Comparison of ENCODE assay signal across 8 cellular contexts in genomic region chr1:173868266-173869107, GRCh38. TPM values are rescaled to one million over a fixed set of nuclear protein-coding genes. Genes with fewer than 3 reads are reported as not detected.
A peak's percentile ranks its signal among the peaks of the same experiment; 100 is the strongest.
DNase-seq lines count a peak whose midpoint lies in the region; ATAC-seq lines count a peak whose summit lies in the region.

A gene with protein sequence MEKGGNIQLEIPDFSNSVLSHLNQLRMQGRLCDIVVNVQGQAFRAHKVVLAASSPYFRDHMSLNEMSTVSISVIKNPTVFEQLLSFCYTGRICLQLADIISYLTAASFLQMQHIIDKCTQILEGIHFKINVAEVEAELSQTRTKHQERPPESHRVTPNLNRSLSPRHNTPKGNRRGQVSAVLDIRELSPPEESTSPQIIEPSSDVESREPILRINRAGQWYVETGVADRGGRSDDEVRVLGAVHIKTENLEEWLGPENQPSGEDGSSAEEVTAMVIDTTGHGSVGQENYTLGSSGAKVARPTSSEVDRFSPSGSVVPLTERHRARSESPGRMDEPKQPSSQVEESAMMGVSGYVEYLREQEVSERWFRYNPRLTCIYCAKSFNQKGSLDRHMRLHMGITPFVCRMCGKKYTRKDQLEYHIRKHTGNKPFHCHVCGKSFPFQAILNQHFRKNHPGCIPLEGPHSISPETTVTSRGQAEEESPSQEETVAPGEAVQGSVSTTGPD (plus strand): TSS chr1:173868380. CDS start chr1:173870226, 1,846 bp downstream.

- H3K23ac ChIP-seq in mesenchymal stem cell (ENCODE audit: low read length in 2 of 2) = peak within 1 kb of the TSS in 1 of 2 experiments; percentile 27

- peaks cover 3% of the 10 kb centered on the region for H3K27me3 Mint-ChIP-seq in activated CD4-positive, alpha-beta memory T cell treated with anti-CD3 and anti-CD28 coated beads for 36 hours

- peaks cover 12 to 60% of the 10 kb centered on the region in 2 experiments for H3K36me3 ChIP-seq in mesenchymal stem cell (ENCODE audit: control insufficient read depth in 1 of 2, insufficient read depth in 2 of 2, low read depth in 1 of 2, low read length in 2 of 2)

- no peaks in the 10 kb centered on the region for H3K9me3 ChIP-seq in mesenchymal stem cell (ENCODE audit: control insufficient read depth, low read length)

- H3K4me1 ChIP-seq in mesenchymal stem cell (ENCODE audit: control insufficient read depth, insufficient read depth, low read depth, low read length) = no peaks in the 10 kb centered on the region

- H3K4me2 ChIP-seq in mesenchymal stem cell (ENCODE audit: low read length, poor library complexity, severe bottlenecking) = peak within 1 kb of the TSS; percentile 81

- H3K4me3 Mint-ChIP-seq in activated CD4-positive, alpha-beta memory T cell treated with anti-CD3 and anti-CD28 coated beads for 36 hours = peak within 1 kb of the TSS; percentile 99

- CTCF ChIA-PET in activated CD4-positive, alpha-beta memory T cell treated with anti-CD3 and anti-CD28 coated beads for 36 hours (lab: Charles Lee) = interaction anchor here (0.6 kb wide), 1 partner anchor 621 kb away, joined by 3 read pairs; no protein-coding TSS in a partner anchor

- intact Hi-C loops in activated CD4-positive, alpha-beta memory T cell treated with anti-CD3 and anti-CD28 coated beads for 36 hours (cut with micrococcal nuclease) = loop anchor here (1.0 to 5.0 kb wide), 10 partner anchors 44 to 1336 kb away; partner anchors contain the start of genes CACYBP, CENPL, DARS2 and KLHL20

- H2AK5ac ChIP-seq in mesenchymal stem cell (ENCODE audit: low read length, severe bottlenecking) = peak within 1 kb of the TSS; percentile 72

- H3K27me3 ChIP-seq in mesenchymal stem cell (ENCODE audit: control insufficient read depth in 1 of 2, insufficient read depth in 1 of 2, low read length in 2 of 2) = no peaks in the 10 kb centered on the region

- peaks cover 21% of the 10 kb centered on the region for H3K79me1 ChIP-seq in mesenchymal stem cell (replicated peaks; ENCODE audit: low read length, poor library complexity, severe bottlenecking)

- peak within 1 kb of the TSS; percentile 86 for H2BK15ac ChIP-seq in mesenchymal stem cell (ENCODE audit: low read depth, poor library complexity, severe bottlenecking)

- H2BK12ac ChIP-seq in mesenchymal stem cell (ENCODE audit: low read length in 2 of 2) = peak within 1 kb of the TSS; percentile 18 to 89

- H3K4me1 Mint-ChIP-seq in activated CD4-positive, alpha-beta memory T cell treated with anti-CD3 and anti-CD28 coated beads for 36 hours (ENCODE audit: low read depth) = peaks cover 68% of the 10 kb centered on the region

- peak within 1 kb of the TSS; percentile 81 for H3K27ac ChIP-seq in mesenchymal stem cell (ENCODE audit: low read length, poor library complexity, severe bottlenecking)

- peak within 1 kb of the TSS; percentile 92 for H3K9ac ChIP-seq in mesenchymal stem cell (ENCODE audit: low read length)

- ATAC-seq in GM19455 (IDR thresholded peaks at IDR 0.05; ENCODE audit: unreplicated experiment) (peak; percentile 55), HG03571 (IDR thresholded peaks at IDR 0.05; ENCODE audit: unreplicated experiment) (peak; percentile 59)

- DNase-seq in C1 segment of cervical spinal cord (lab: John Stamatoyannopoulos, UW) (peak in 8 of 14 donors; percentile 30 to 90 (median 80)), NCI-H82 (lab: John Stamatoyannopoulos, UW) (peak; percentile 96), ecto neural progenitor cell (ENCODE audit: low spot score) (peak; percentile 96), mesenchymal stem cell (peak; percentile 47)
- peak; percentile 97 for DNase-seq in activated CD4-positive, alpha-beta memory T cell treated with anti-CD3 and anti-CD28 coated beads for 36 hours
- DNase-seq in stimulated activated CD8-positive, alpha-beta memory T cell treated with anti-CD3 and anti-CD28 coated beads, Interleukin-12 subunit alpha, Interleukin-12 subunit beta, amount 100 ng/mL, for 4 hours (ENCODE audit: low read depth) = peak; percentile 87

- H3K36me3 Mint-ChIP-seq in activated CD4-positive, alpha-beta memory T cell treated with anti-CD3 and anti-CD28 coated beads for 36 hours = peaks cover 55% of the 10 kb centered on the region

- peak within 1 kb of the TSS; percentile 82 to 91 for H3K4me3 ChIP-seq in mesenchymal stem cell (ENCODE audit: insufficient read depth in 1 of 2, low read depth in 1 of 2, low read length in 2 of 2)

- under 1% methylated on average over 45 of the region's 54 CpGs for WGBS in mesenchymal stem cell

- peak within 1 kb of the TSS; percentile 96 for H4K91ac ChIP-seq in mesenchymal stem cell (ENCODE audit: low read length)

- H3K18ac ChIP-seq in mesenchymal stem cell (ENCODE audit: low read depth in 1 of 2, low read length in 2 of 2) = peak within 1 kb of the TSS; percentile 98 to 100

- peak within 1 kb of the TSS; percentile 92 for H2BK120ac ChIP-seq in mesenchymal stem cell (ENCODE audit: low read depth, low read length)

- POLR2A ChIA-PET in activated CD4-positive, alpha-beta memory T cell treated with anti-CD3 and anti-CD28 coated beads for 36 hours (lab: Charles Lee) = interaction anchor here (0.6 to 3.2 kb wide), 17 partner anchors 9 to 1336 kb away, joined by 3 to 25 read pairs (median 3); partner anchors contain the start of genes CENPL, DARS2, KLHL20 and MRPS14

- peak within 1 kb of the TSS; percentile 93 for H2BK5ac ChIP-seq in mesenchymal stem cell (ENCODE audit: low read depth, low read length, poor library complexity, severe bottlenecking)

- peak within 1 kb of the TSS; percentile 98 for H3K27ac Mint-ChIP-seq in activated CD4-positive, alpha-beta memory T cell treated with anti-CD3 and anti-CD28 coated beads for 36 hours

- H3K9me3 Mint-ChIP-seq in activated CD4-positive, alpha-beta memory T cell treated with anti-CD3 and anti-CD28 coated beads for 36 hours = no peaks in the 10 kb centered on the region

- peak within 1 kb of the TSS; percentile 94 for H4K8ac ChIP-seq in mesenchymal stem cell (ENCODE audit: low read length)

- H2AFZ ChIP-seq in mesenchymal stem cell (ENCODE audit: low read depth, low read length) = peak within 1 kb of the TSS; percentile 77

- peak within 1 kb of the TSS in 1 of 2 experiments; percentile 99 for H3K14ac ChIP-seq in mesenchymal stem cell (ENCODE audit: low read length in 2 of 2)

- H3K4ac ChIP-seq in mesenchymal stem cell (ENCODE audit: low read depth in 1 of 2, low read length in 2 of 2) = peak within 1 kb of the TSS; percentile 91 to 97

RNA-seq across cellular contexts. Expression of the gene that starts here (rescaled TPM):
- 1 to 10 TPM; 8.2 to 8.3 TPM for total RNA-seq in activated CD4-positive, alpha-beta memory T cell treated with anti-CD3 and anti-CD28 coated beads for 36 hours
- polyA plus RNA-seq in mesenchymal stem cell (2013, experiment 1 of 2) = 1.6 TPM
- 1.5 TPM for polyA plus RNA-seq in mesenchymal stem cell (2013, experiment 2 of 2)

Comparison
In these comparisons a context has a peak if more than half of its experiments do, and no peak if none do; other contexts are left out.
1. Peak in every context shown above with its lines: DNase-seq, ATAC-seq, H3K4me3 ChIP-seq and H3K27ac ChIP-seq.
2. DNase-seq: peak in every context shown above with its lines; median percentile 97 in activated CD4-positive, alpha-beta memory T cell treated with anti-CD3 and anti-CD28 coated beads for 36 hours; 96 in NCI-H82; 96 in ecto neural progenitor cell; 87 in stimulated activated CD8-positive, alpha-beta memory T cell treated with anti-CD3 and anti-CD28 coated beads, Interleukin-12 subunit alpha, Interleukin-12 subunit beta, amount 100 ng/mL, for 4 hours; 80 in C1 segment of cervical spinal cord; 47 in mesenchymal stem cell.